18 cellular contexts compared by ENCODE assay signal in genomic region chr9:92647671-92648446, GRCh38. TPM values are rescaled to one million over a fixed set of nuclear protein-coding genes. Genes with fewer than 3 reads are reported as not detected.
DNase-seq lines count a peak whose midpoint lies in the region; TF ChIP-seq lines count a peak whose summit lies in the region.
"Had no signal": no experiment of that assay in that cellular context is flagged by ENCODE, and none has a peak within 500 bp of the region (broad histone marks: within the 10 kb centered on the region; RNA-seq: fewer than 3 reads in every experiment).

No MANE protein-coding gene starts in this region.

- H3K4ac ChIP-seq in H9 (ENCODE audit: low read depth, low read length) = no peak overlapping the region

- no peak overlapping the region for H2BK5ac ChIP-seq in H9 (ENCODE audit: insufficient read length, low read length)

- H3K4me1 Mint-ChIP-seq in H9 = no peaks in the 10 kb centered on the region
- H3K4me1 Mint-ChIP-seq in chondrocyte (ENCODE audit: low read depth) = peaks cover 2% of the 10 kb centered on the region

- H3K9ac ChIP-seq in H9 (ENCODE audit: extremely low read depth, insufficient read length, low read length) = no peak overlapping the region

- H3K14ac ChIP-seq in H9 (ENCODE audit: insufficient read depth, low read length) = no peak overlapping the region

- H3K18ac ChIP-seq in H9 (ENCODE audit: insufficient read length, low read depth, low read length) = no peak overlapping the region

- no peak for TF ChIP-seq POLR2A in stomach (IDR thresholded peaks at IDR 0.05)

- H2BK12ac ChIP-seq in H9 (ENCODE audit: insufficient read length, low read depth, low read length) = no peak overlapping the region

- no peaks in the 10 kb centered on the region for H3K27me3 ChIP-seq in H9 (ENCODE audit: insufficient read depth, low read length)
- H3K27me3 ChIP-seq in stomach = no peaks in the 10 kb centered on the region

- no peak overlapping the region for H3K4me2 ChIP-seq in H9 (ENCODE audit: insufficient read depth, insufficient read length, low read length)

- no peaks in the 10 kb centered on the region for H4K20me1 ChIP-seq in H9 (ENCODE audit: control insufficient read depth, insufficient read depth, insufficient read length)

- no peak overlapping the region; a peak in 1 of 5 replicates for H3K4me3 Mint-ChIP-seq in H9
- H3K4me3 Mint-ChIP-seq in chondrocyte (ENCODE audit: unreplicated experiment) = no peak overlapping the region

- no peak overlapping the region for H2BK15ac ChIP-seq in H9 (ENCODE audit: low read depth, low read length)

- no peak for TF ChIP-seq EP300 in stomach (IDR thresholded peaks at IDR 0.05)

- intact Hi-C loops in stomach (cut with DNase I; ENCODE audit: low total_unique reads) = no loop called here

- no peaks in the 10 kb centered on the region for H3K9me3 ChIP-seq in H9 (ENCODE audit: control insufficient read depth, low read depth, low read length)
- no peaks in the 10 kb centered on the region for H3K9me3 ChIP-seq in stomach

- H3K27ac Mint-ChIP-seq in H9 (peak overlapping the region in 1 of 3 experiments; percentile 89; a peak in 2 of 7 replicates), chondrocyte (ENCODE audit: unreplicated experiment) (peak overlapping the region; percentile 36)

- peaks cover 32 to 95% (median 92%) of the 10 kb centered on the region in 4 donors for H3K36me3 ChIP-seq in stomach

- H3K56ac ChIP-seq in H9 (ENCODE audit: insufficient read length, low read depth, low read length) = no peak overlapping the region

- H3K79me2 ChIP-seq in H9 (ENCODE audit: insufficient read depth, low read length) = no peaks in the 10 kb centered on the region

- no peak overlapping the region for H4K5ac ChIP-seq in H9 (ENCODE audit: insufficient read length, low read depth, low read length)

- H2AFZ ChIP-seq in H9 (ENCODE audit: low read length) = no peak overlapping the region

- H4K8ac ChIP-seq in H9 (replicated peaks; ENCODE audit: insufficient read length, low read depth, low read length) = no peak overlapping the region

- H3K4me3 ChIP-seq in stomach = no peak overlapping the region
- H3K4me3 ChIP-seq: K562 had no signal

- no peaks in the 10 kb centered on the region for H3K79me1 ChIP-seq in H9 (ENCODE audit: insufficient read depth, low read depth, low read length, poor library complexity, severe bottlenecking)

- no peak overlapping the region for H2AK5ac ChIP-seq in H9 (ENCODE audit: insufficient read length, low read length)

- peaks cover 24 to 66% (median 60%) of the 10 kb centered on the region in 3 experiments; a peak in 6 of 7 replicates for H3K36me3 Mint-ChIP-seq in H9 (ENCODE audit: insufficient read depth in 1 of 3, low read depth in 3 of 3)
- H3K36me3 Mint-ChIP-seq in chondrocyte (ENCODE audit: low read depth) = peaks cover 53% of the 10 kb centered on the region

- H3K9me3 Mint-ChIP-seq in H9 (no peaks in the 10 kb centered on the region), chondrocyte (ENCODE audit: low read depth) (peaks cover 4% of the 10 kb centered on the region)

- no peak overlapping the region for H3T11ph ChIP-seq in H9 (ENCODE audit: low read length)

- no peak overlapping the region for H2BK120ac ChIP-seq in H9 (ENCODE audit: low read depth, low read length, poor library complexity, severe bottlenecking)

- no CpG with 5 or more reads among the region's 11 CpGs for WGBS in H9 (ENCODE audit: extremely low coverage, insufficient read length, low lambda C conversion rate)
- WGBS in stomach, 5 donors = 92 to 96% (median 95%) methylated on average over 11 of the region's 11 CpGs

- H3K27ac ChIP-seq in H9 (ENCODE audit: insufficient read length, low read depth, low read length) (no peak overlapping the region), stomach (no peak overlapping the region)

- no peak overlapping the region for H2BK20ac ChIP-seq in H9 (ENCODE audit: low read depth, low read length, poor library complexity, severe bottlenecking)

- TF ChIP-seq CTCF in H9 (conservative IDR thresholded peaks at IDR 0.05) = no peak
- no peak for TF ChIP-seq CTCF in chondrocyte (IDR thresholded peaks at IDR 0.05)
- TF ChIP-seq CTCF in stomach (IDR thresholded peaks at IDR 0.05) = no peak

- no peak overlapping the region for H3K23ac ChIP-seq in H9 (ENCODE audit: insufficient read length, low read depth, low read length)

- no peak overlapping the region for H4K91ac ChIP-seq in H9 (ENCODE audit: insufficient read length, low read depth, low read length)

- DNase-seq in H9 (peak; percentile 8), chondrocyte (ENCODE audit: low spot score) (no peak), mesenteric fat pad (ENCODE audit: low spot score) (peak; percentile 45), stomach (peak; percentile 20), SHP77 (lab: John Stamatoyannopoulos, UW) (no peak), putamen (ENCODE audit: low spot score) (no peak)
- DNase-seq in activated T-cell treated with anti-CD3 and anti-CD28 coated beads, Interleukin-2, amount 50 U/mL, for 48 hours = no peak
- DNase-seq: ACHN, AML-193, COR-L47, GF-D8, MV-4-11, NCI-H1417 treated with DMSO at 0.1 percent for 48 hours, NCI-H2029, NCI-H2171, NCI-H774, PC-3 had no signal

- H3K23me2 ChIP-seq in H9 (ENCODE audit: insufficient read length, low read depth, low read length, poor library complexity, severe bottlenecking) = no peaks in the 10 kb centered on the region

- H3K27me3 Mint-ChIP-seq in H9 (ENCODE audit: low read depth) (no peaks in the 10 kb centered on the region), chondrocyte (ENCODE audit: low read depth) (no peaks in the 10 kb centered on the region)

- H3K4me1 ChIP-seq in H9 (ENCODE audit: insufficient read depth, low read length) = no peaks in the 10 kb centered on the region
- H3K4me1 ChIP-seq in stomach = peaks cover 0 to 16% (median 0%) of the 10 kb centered on the region in 4 donors

RNA-seq across cellular contexts. Expression of gene IPPK, which starts 22.1 kb away (rescaled TPM):
- 10.7 and 12.9 TPM in 2 replicates for total RNA-seq in H9 (2021)
- 8.7 to 9.3 TPM (median 8.9 TPM) in 3 replicates for total RNA-seq in chondrocyte
- total RNA-seq in mesenteric fat pad = 10.1 TPM
- 10 to 100 TPM in 4 of 5 donors, 1 to 10 TPM in 1; 1.4 to 14.6 (median 11.6) TPM for total RNA-seq in stomach
- polyA plus RNA-seq in stomach = 10 to 100 TPM in 1 of 3 donors, 1 to 10 TPM in 2; 2.7 to 17.1 (median 6.0) TPM

Comparison
In these comparisons a context has a peak if more than half of its experiments do, and no peak if none do; other contexts are left out.
1. DNase-seq: peak in H9 (single experiment), mesenteric fat pad (single experiment) and stomach (single experiment); none in chondrocyte (single experiment), SHP77 (0 of 2), activated T-cell treated with anti-CD3 and anti-CD28 coated beads, Interleukin-2, amount 50 U/mL, for 48 hours (0 of 2) and putamen (single experiment).